Comparison of ENCODE assay signal across 8 cellular contexts in the genomic region with DNA sequence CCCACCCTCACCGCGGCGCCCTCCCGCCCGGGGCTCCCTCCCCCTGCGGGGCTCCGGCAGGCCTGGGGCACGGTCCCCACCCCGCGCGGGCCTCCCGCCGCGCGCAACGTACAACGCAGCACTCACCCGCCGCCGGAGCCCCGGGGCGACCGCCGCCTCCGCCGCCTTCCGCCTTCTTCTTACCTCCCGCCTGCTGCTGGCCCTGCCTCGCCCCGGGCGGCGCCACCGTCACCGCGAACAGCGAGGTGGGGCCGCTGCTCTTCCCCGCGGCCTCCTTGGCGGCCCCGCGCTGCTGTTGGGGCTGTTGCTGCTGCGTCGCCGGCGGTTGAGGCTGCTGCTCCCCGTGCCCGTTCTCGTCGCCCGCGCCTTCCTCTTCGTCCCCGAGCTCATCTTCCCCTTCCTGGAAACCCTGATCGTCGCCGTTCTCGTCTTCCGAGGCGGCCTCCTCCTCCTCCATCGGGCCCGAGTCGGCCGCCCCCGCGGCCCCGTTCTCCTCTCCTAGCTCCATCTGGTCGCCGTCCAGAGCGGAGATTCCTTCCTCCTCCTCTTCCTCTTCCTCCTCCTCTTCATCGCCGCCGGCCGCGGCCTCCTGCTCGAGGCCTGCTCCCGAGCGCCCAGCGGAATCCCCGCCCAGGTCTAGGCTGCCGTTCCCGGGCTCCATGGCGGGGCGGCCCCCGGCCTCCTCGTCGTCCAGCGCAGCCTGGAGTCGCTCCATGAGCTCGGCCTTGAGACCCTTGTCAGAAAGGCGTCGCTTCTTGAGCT. TPM values are rescaled to one million over a fixed set of nuclear protein-coding genes. Genes with fewer than 3 reads are reported as not detected.
A peak's percentile ranks its signal among the peaks of the same experiment; 100 is the strongest.
DNase-seq lines count a peak whose midpoint lies in the region; ATAC-seq and TF ChIP-seq lines count a peak whose summit lies in the region.

No MANE protein-coding gene starts in this region.

- CTCF ChIA-PET in RWPE1 (lab: Yijun Ruan, JAX), result interaction anchor here (0.7 to 1.7 kb wide), 3 partner anchors 107 to 181 kb away, joined by 3 to 5 read pairs (median 4); no protein-coding TSS in a partner anchor

- H3K4me1 ChIP-seq in mononuclear cell (ENCODE audit: insufficient read depth, low read length), result peaks cover 42% of the 10 kb centered on the region

- H3K4me3 Mint-ChIP-seq in stimulated activated naive B cell treated with anti-CD40 and anti-IgM and Interleukin-4, amounts not matched to agents 10 μg/mL and 1 μg/mL and 100 μg/mL, for 72 hours, result peak overlapping the region; percentile 95 to 99

- H3K9me3 ChIP-seq in mononuclear cell (ENCODE audit: low read depth, low read length), result no peaks in the 10 kb centered on the region

- H3K4me3 ChIP-seq in GM12864 (ENCODE audit: low read depth, low read length), result peak overlapping the region; percentile 100
- H3K4me3 ChIP-seq in choroid plexus epithelial cell (ENCODE audit: low read depth, low read length), result peak overlapping the region; percentile 78
- H3K4me3 ChIP-seq in mononuclear cell (ENCODE audit: low read length), result peak overlapping the region; percentile 100

- no peaks in the 10 kb centered on the region for H3K27me3 ChIP-seq in mononuclear cell (ENCODE audit: insufficient read depth, low read length)

- no peak for DNase-seq in GM12864 (ENCODE audit: low read depth)
- DNase-seq in RWPE1 (ENCODE audit: low spot score), result no peak
- no peak for DNase-seq in choroid plexus epithelial cell (ENCODE audit: low read depth)
- DNase-seq in stimulated activated naive B cell treated with anti-CD40 and anti-IgM and Interleukin-4, amounts not matched to agents 10 μg/mL and 1 μg/mL and 100 μg/mL, for 72 hours, result no peak
- no peak for DNase-seq in NCI-H2171 treated with DMSO at 0.1 percent for 48 hours (lab: John Stamatoyannopoulos, UW)
- DNase-seq in NCI-H446 treated with DMSO at 0.1 percent for 48 hours (lab: John Stamatoyannopoulos, UW), result no peak

- H3K27ac Mint-ChIP-seq in stimulated activated naive B cell treated with anti-CD40 and anti-IgM and Interleukin-4, amounts not matched to agents 10 μg/mL and 1 μg/mL and 100 μg/mL, for 72 hours, result peak overlapping the region; percentile 100

- H3K27ac ChIP-seq in RWPE1, result peak overlapping the region; percentile 97

- H3K4me1 Mint-ChIP-seq in stimulated activated naive B cell treated with anti-CD40 and anti-IgM and Interleukin-4, amounts not matched to agents 10 μg/mL and 1 μg/mL and 100 μg/mL, for 72 hours, result peaks cover 7 to 23% of the 10 kb centered on the region in 2 donors

- ATAC-seq in HG02610 (IDR thresholded peaks at IDR 0.05; ENCODE audit: unreplicated experiment), result peak; percentile 2
- peak; percentile 1 for ATAC-seq in stimulated activated naive B cell treated with anti-CD40 and anti-IgM and Interleukin-4, amounts not matched to agents 10 μg/mL and 1 μg/mL and 100 μg/mL, for 72 hours (replicated peaks)

- no peak for TF ChIP-seq CTCF in GM12864 (IDR thresholded peaks at IDR 0.05; ENCODE audit: low read depth, low read length, missing control alignments)
- TF ChIP-seq CTCF in RWPE1 (conservative IDR thresholded peaks at IDR 0.05; ENCODE audit: low read depth), result no peak
- no peak for TF ChIP-seq CTCF in choroid plexus epithelial cell (conservative IDR thresholded peaks at IDR 0.05; ENCODE audit: low read depth, low read length)

- H3K9me3 Mint-ChIP-seq in stimulated activated naive B cell treated with anti-CD40 and anti-IgM and Interleukin-4, amounts not matched to agents 10 μg/mL and 1 μg/mL and 100 μg/mL, for 72 hours, result no peaks in the 10 kb centered on the region

- no peaks in the 10 kb centered on the region for H3K27me3 Mint-ChIP-seq in stimulated activated naive B cell treated with anti-CD40 and anti-IgM and Interleukin-4, amounts not matched to agents 10 μg/mL and 1 μg/mL and 100 μg/mL, for 72 hours

- peaks cover 33 to 41% of the 10 kb centered on the region in 2 donors for H3K36me3 Mint-ChIP-seq in stimulated activated naive B cell treated with anti-CD40 and anti-IgM and Interleukin-4, amounts not matched to agents 10 μg/mL and 1 μg/mL and 100 μg/mL, for 72 hours

- POLR2A ChIA-PET in RWPE1 (lab: Yijun Ruan, JAX; ENCODE audit: low non-redundant PET), result interaction anchor here (1.3 kb wide), 1 partner anchor 106 kb away, joined by 6 read pairs; a partner anchor contains a TSS

RNA-seq across cellular contexts. Expression of gene HNRNPU, which starts 0.7 kb away (rescaled TPM):
- 436 TPM for total RNA-seq in mononuclear cell

RNA-seq across cellular contexts. Expression of gene COX20, which starts 28.2 kb away (rescaled TPM):
- total RNA-seq in mononuclear cell, result 19.7 TPM
